Comparison of ENCODE assay signal across 5 cellular contexts in genomic region chr11:90380206-90380605, GRCh38.
"Had no signal": no experiment of that assay in that cellular context is flagged by ENCODE, and none has a peak within 500 bp of the region (broad histone marks: within the 10 kb centered on the region; RNA-seq: fewer than 3 reads in every experiment).

No MANE protein-coding gene starts in this region.

- DNase-seq: IMR-90, KBM-7, KG1 had no signal

- H3K4me3 ChIP-seq: K562 had no signal

- H3K27ac ChIP-seq: HL-60 had no signal
